Comparison of ENCODE assay signal across 22 cellular contexts in the genomic region with DNA sequence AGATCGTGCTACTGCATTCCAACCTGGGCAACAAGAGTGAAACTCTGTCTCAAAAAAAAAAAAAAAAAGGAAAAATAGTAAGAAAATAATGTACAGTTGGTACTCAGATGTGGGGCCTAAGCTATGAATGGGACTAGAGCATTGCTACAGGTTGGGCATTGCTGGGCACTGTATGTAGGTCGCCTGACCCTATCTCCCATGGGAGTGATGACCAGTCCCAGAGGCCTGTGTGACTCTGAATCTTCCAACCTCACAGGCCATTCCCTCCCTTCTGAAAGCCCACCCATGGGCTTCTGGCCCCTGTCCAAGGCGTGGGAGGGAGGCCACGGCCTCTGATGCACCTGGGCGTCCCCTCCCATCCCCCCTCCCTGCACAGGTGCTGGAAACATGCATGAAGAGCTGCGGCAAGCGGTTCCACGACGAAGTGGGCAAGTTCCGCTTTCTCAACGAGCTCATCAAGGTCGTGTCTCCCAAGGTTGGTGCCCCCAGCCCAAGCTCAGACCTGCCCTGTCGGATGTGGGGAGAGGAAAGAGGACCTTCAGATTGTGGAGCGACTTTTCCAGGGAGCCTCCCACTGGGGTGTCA. TPM values are rescaled to one million over a fixed set of nuclear protein-coding genes. Genes with fewer than 3 reads are reported as not detected.
"Had no signal": no experiment of that assay in that cellular context is flagged by ENCODE, and none has a peak within 500 bp of the region (broad histone marks: within the 10 kb centered on the region; RNA-seq: fewer than 3 reads in every experiment).

No MANE protein-coding gene starts in this region.

- H3K27ac Mint-ChIP-seq: activated T-helper 1 cell treated with anti-CD3 and anti-CD28 coated beads, Interleukin-12 subunit alpha, Interleukin-12 subunit beta, Interleukin-2, Interleukin-4 antibody, amounts not matched to agents 30 ng/mL and 10 ng/mL and 1 ng/mL, durations not matched to agents 14 hours and 24 hours and 36 hours; mesothelial cell of epicardium had no signal

- H3K9me3 Mint-ChIP-seq: activated naive CD4-positive, alpha-beta T cell treated with anti-CD3 and anti-CD28 coated beads, Interleukin-2, amount 50 U/mL, for 72 hours; activated T-helper 1 cell treated with anti-CD3 and anti-CD28 coated beads, Interleukin-12 subunit alpha, Interleukin-12 subunit beta, Interleukin-2, Interleukin-4 antibody, amounts not matched to agents 30 ng/mL and 10 ng/mL and 1 ng/mL, durations not matched to agents 14 hours and 24 hours and 36 hours; mesothelial cell of epicardium; nephron had no signal

- DNase-seq: activated CD4-positive, alpha-beta T cell treated with anti-CD3 and anti-CD28 coated beads, Interleukin-2, amount 50 U/mL, for 48 hours; activated gamma-delta T cell treated with Interleukin-2 at 50 U/mL for 16 hours; adrenal gland; erythroblast; foreskin melanocyte; hypothalamus; islet precursor cell; lower lobe of right lung; stimulated activated CD4-positive, alpha-beta T cell treated with anti-CD3 and anti-CD28 coated beads, Interleukin-4, amount 100 ng/mL, for 1 hour; T1000; upper lobe of left lung had no signal

- H3K27ac ChIP-seq: adrenal gland, breast epithelium, coronary artery, lower lobe of right lung, thoracic aorta, upper lobe of left lung had no signal

- H3K36me3 Mint-ChIP-seq: activated naive CD4-positive, alpha-beta T cell treated with anti-CD3 and anti-CD28 coated beads, Interleukin-2, amount 50 U/mL, for 72 hours had no signal

- FAIRE-seq: astrocyte, endometrium had no signal

- H3K4me3 Mint-ChIP-seq: activated T-helper 1 cell treated with anti-CD3 and anti-CD28 coated beads, Interleukin-12 subunit alpha, Interleukin-12 subunit beta, Interleukin-2, Interleukin-4 antibody, amounts not matched to agents 30 ng/mL and 10 ng/mL and 1 ng/mL, durations not matched to agents 14 hours and 24 hours and 36 hours; mesothelial cell of epicardium; nephron had no signal

- H3K27me3 ChIP-seq: adrenal gland, breast epithelium, upper lobe of left lung had no signal

- H3K4me1 ChIP-seq: breast epithelium had no signal

- H3K4me3 ChIP-seq: adrenal gland, breast epithelium, coronary artery, lower lobe of right lung, skin epidermis, thoracic aorta, upper lobe of left lung had no signal

- ATAC-seq: activated naive CD4-positive, alpha-beta T cell treated with anti-CD3 and anti-CD28 coated beads, Interleukin-2, amount 50 U/mL, for 72 hours; lower lobe of right lung had no signal

- H3K9me3 ChIP-seq: adrenal gland, breast epithelium, lower lobe of right lung, thoracic aorta, upper lobe of left lung had no signal

- H3K36me3 ChIP-seq: breast epithelium had no signal

RNA-seq across cellular contexts. Expression of a gene that starts 38.3 kb away (rescaled TPM):
- total RNA-seq: activated naive CD4-positive, alpha-beta T cell treated with anti-CD3 and anti-CD28 coated beads, Interleukin-2, amount 50 U/mL, for 72 hours; activated T-helper 1 cell treated with anti-CD3 and anti-CD28 coated beads, Interleukin-12 subunit alpha, Interleukin-12 subunit beta, Interleukin-2, Interleukin-4 antibody, amounts not matched to agents 30 ng/mL and 10 ng/mL and 1 ng/mL, durations not matched to agents 14 hours and 24 hours and 36 hours; astrocyte; posterior vena cava; thoracic aorta had no signal
